Comparison of ENCODE assay signal across 35 cellular contexts in genomic region chr2:2178921-2179320, GRCh38.
"Had no signal": no experiment of that assay in that cellular context is flagged by ENCODE, and none has a peak within 500 bp of the region (broad histone marks: within the 10 kb centered on the region; RNA-seq: fewer than 3 reads in every experiment).

No MANE protein-coding gene starts in this region.

- H3K36me3 ChIP-seq: MG63 had no signal

- H3K27ac ChIP-seq: KMS-11 had no signal

- H3K4me3 ChIP-seq: MG63 had no signal

- DNase-seq: Karpas-422, Kasumi-1, MG63, MM.1S, MV-4-11, NCI-H1048, NCI-H1092, NCI-H1092 treated with DMSO at 0.1 percent for 48 hours, NCI-H1105, NCI-H1105 treated with DMSO at 0.1 percent for 48 hours, NCI-H1417, NCI-H1417 treated with DMSO at 0.1 percent for 48 hours, NCI-H1436, NCI-H1436 treated with DMSO at 0.1 percent for 48 hours, NCI-H146, NCI-H1694, NCI-H1694 treated with DMSO at 0.1 percent for 48 hours, NCI-H187, NCI-H187 treated with DMSO at 0.1 percent for 48 hours, NCI-H1930, NCI-H2029, NCI-H2029 treated with DMSO at 0.1 percent for 48 hours, NCI-H2081, NCI-H2081 treated with DMSO at 0.1 percent for 48 hours, NCI-H2107, NCI-H2171, NCI-H2171 treated with DMSO at 0.1 percent for 48 hours, NCI-H2227 treated with DMSO at 0.1 percent for 48 hours, NCI-H226, NCI-H345, NCI-H446, NCI-H446 treated with DMSO at 0.1 percent for 48 hours, NCI-H510A, NCI-H510A treated with DMSO at 0.1 percent for 48 hours had no signal

- H3K27me3 ChIP-seq: MG63 had no signal

- H3K9me3 ChIP-seq: MG63 had no signal
